Comparison of ENCODE assay signal across 1 cellular context in the genomic region with DNA sequence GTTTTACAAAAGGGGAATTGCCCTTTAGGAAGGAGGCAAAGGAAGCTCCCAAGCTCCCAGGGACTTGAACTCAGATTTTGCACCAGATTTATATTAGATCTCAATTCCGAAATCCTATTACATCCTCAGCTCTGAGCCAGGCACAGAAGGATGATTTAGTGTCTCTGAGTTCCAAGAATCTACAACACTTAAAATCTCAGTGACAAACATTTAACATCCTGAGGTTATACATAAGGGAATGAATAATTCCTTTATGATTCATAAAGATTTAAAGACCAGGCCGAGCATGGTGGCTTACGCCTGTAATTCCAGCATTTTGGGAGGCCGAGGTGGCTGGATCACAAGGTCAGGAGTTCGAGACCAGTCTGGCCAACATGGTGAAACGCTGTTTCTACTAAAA.
TF ChIP-seq lines count a peak whose summit lies in the region.

No MANE protein-coding gene starts in this region.

TF ChIP-seq in A549, 52 proteins besides CTCF, POLR2A, EP300 and RAD21:
- TF ChIP-seq MAFK (IDR thresholded peaks at IDR 0.05; ENCODE audit: partially characterized antibody) (no peak), EHMT2 (IDR thresholded peaks at IDR 0.05; ENCODE audit: low read depth) (no peak), TP53 (CRISPR knock-in tag; IDR thresholded peaks at IDR 0.05) (no peak), SMC3 (IDR thresholded peaks at IDR 0.05) (no peak), BCL3 (IDR thresholded peaks at IDR 0.05) (no peak)
